In genomic region chr3:126112531-126113237, GRCh38 we compare ENCODE assay signal across 14 cellular contexts.
"Had no signal": no experiment of that assay in that cellular context is flagged by ENCODE, and none has a peak within 500 bp of the region (broad histone marks: within the 10 kb centered on the region; RNA-seq: fewer than 3 reads in every experiment).

No MANE protein-coding gene starts in this region.

- H3K27me3 Mint-ChIP-seq: progenitor cell of endocrine pancreas had no signal

- H3K4me3 ChIP-seq: breast epithelium, thoracic aorta, vagina had no signal

- ATAC-seq: left ventricle myocardium superior; stimulated activated naive CD8-positive, alpha-beta T cell treated with anti-CD3 and anti-CD28 coated beads, Interleukin-15, Interleukin-2, amounts not matched to agents 100 U/mL and 50 U/mL, for 24 hours had no signal

- H3K4me3 Mint-ChIP-seq: T-helper 1 cell treated with Interleukin-12 subunit alpha and Interleukin-12 subunit beta and Interleukin-4 antibody, amounts not matched to agents 30 μg/mL and 1 μg/mL, for 36 hours had no signal

- H3K9me3 ChIP-seq: breast epithelium, neutrophil, thoracic aorta, vagina had no signal

- H3K27ac ChIP-seq: breast epithelium, foreskin keratinocyte, neutrophil, thoracic aorta, vagina had no signal

- H3K9me3 Mint-ChIP-seq: T-helper 1 cell treated with Interleukin-12 subunit alpha and Interleukin-12 subunit beta and Interleukin-4 antibody, amounts not matched to agents 30 μg/mL and 1 μg/mL, for 36 hours had no signal

- H3K36me3 ChIP-seq: breast epithelium, neutrophil, vagina had no signal

- H3K27me3 ChIP-seq: breast epithelium, foreskin keratinocyte, neutrophil, vagina had no signal

- H3K27ac Mint-ChIP-seq: progenitor cell of endocrine pancreas; T-helper 1 cell treated with Interleukin-12 subunit alpha and Interleukin-12 subunit beta and Interleukin-4 antibody, amounts not matched to agents 30 μg/mL and 1 μg/mL, for 36 hours had no signal

- DNase-seq: activated CD4-positive, alpha-beta T cell treated with anti-CD3 and anti-CD28 coated beads for 48 hours; activated CD8-positive, alpha-beta memory T cell treated with anti-CD3 and anti-CD28 coated beads for 24 hours; activated gamma-delta T cell treated with Interleukin-2 at 50 U/mL for 16 hours; foreskin keratinocyte; left ventricle myocardium superior; mesendoderm; stimulated activated CD4-positive, alpha-beta T cell treated with anti-CD3 and anti-CD28 coated beads, Interleukin-2, amount 100 ng/mL, for 48 hours; stimulated activated naive CD8-positive, alpha-beta T cell treated with anti-CD3 and anti-CD28 coated beads, Interleukin-15, Interleukin-2, amounts not matched to agents 100 U/mL and 50 U/mL, for 24 hours had no signal

- H3K4me1 ChIP-seq: breast epithelium, foreskin keratinocyte, vagina had no signal
